22 cellular contexts compared by ENCODE assay signal in the genomic region with DNA sequence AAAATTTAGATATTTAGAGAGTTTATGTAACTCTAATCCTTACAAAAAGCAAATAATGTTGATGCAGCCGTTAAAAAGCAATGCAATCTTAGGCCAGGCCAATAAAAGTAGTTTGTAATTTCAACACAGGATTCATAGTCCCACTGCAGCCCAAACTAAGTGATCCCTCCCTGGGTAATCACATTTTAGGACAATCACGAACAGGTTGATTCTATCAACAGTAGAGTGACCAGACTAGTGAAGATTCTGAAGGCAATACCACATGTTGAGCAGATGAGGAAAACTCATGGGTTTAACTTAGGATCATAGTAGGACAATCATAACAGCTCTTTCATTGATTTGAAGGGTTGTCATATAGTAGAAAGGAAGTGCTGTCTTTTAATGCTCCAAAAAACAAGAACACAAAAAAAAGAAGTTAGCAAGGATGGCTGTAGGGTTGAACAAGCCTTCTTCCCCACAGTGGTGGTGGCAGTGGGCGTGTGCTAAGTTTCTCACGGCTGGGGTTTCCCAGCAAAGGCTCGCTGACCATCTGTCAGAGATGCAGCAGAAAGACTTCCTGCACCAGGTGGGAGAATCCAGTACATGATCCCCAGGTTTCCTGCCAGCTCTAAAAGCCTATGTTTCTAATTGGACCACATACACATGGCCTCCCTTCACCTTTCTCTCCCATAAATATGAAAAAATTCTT.
DNase-seq lines count a peak whose midpoint lies in the region; FAIRE-seq and TF ChIP-seq lines count a peak whose summit lies in the region.
"Had no signal": no experiment of that assay in that cellular context is flagged by ENCODE, and none has a peak within 500 bp of the region (broad histone marks: within the 10 kb centered on the region; RNA-seq: fewer than 3 reads in every experiment).

No MANE protein-coding gene starts in this region.

- no peak overlapping the region for H3K18ac ChIP-seq in mesendoderm (ENCODE audit: low read length)

- H3K4me2 ChIP-seq in mesendoderm (ENCODE audit: low read length), result no peak overlapping the region

- no peak overlapping the region for H3K56ac ChIP-seq in mesendoderm (ENCODE audit: low read length)

- no peak for TF ChIP-seq CTCF in esophagus muscularis mucosa (IDR thresholded peaks at IDR 0.05)

- H3K27ac ChIP-seq in mesendoderm (ENCODE audit: low read depth, low read length) (no peak overlapping the region), esophagus muscularis mucosa (replicated peaks in 1 of 4) (peak overlapping the region in 1 of 4 donors; percentile 20), small intestine (ENCODE audit: low read depth in 1 of 2, low read length in 1 of 2) (no peak overlapping the region)
- H3K27ac ChIP-seq: epithelial cell of prostate, right lobe of liver, testis had no signal

- TF ChIP-seq EP300 in esophagus muscularis mucosa (IDR thresholded peaks at IDR 0.05), result no peak

- H3K9ac ChIP-seq in mesendoderm (ENCODE audit: low read length), result no peak overlapping the region

- no peak overlapping the region for H3K23ac ChIP-seq in mesendoderm (ENCODE audit: low read length)

- H3K4me3 ChIP-seq in mesendoderm (ENCODE audit: low read length) (no peak overlapping the region), esophagus muscularis mucosa (no peak overlapping the region), small intestine (ENCODE audit: low read depth in 1 of 2, low read length in 2 of 2) (no peak overlapping the region)
- H3K4me3 ChIP-seq: right lobe of liver, testis had no signal

- no peak overlapping the region for H2BK15ac ChIP-seq in mesendoderm (replicated peaks; ENCODE audit: low read depth)

- H3K4me1 ChIP-seq in mesendoderm (ENCODE audit: control insufficient read depth, low read depth, low read length), result no peaks in the 10 kb centered on the region
- peaks cover 19 to 23% (median 21%) of the 10 kb centered on the region in 4 donors for H3K4me1 ChIP-seq in esophagus muscularis mucosa
- H3K4me1 ChIP-seq in small intestine (ENCODE audit: control insufficient read depth in 2 of 2, insufficient read depth in 1 of 2, low read depth in 1 of 2, low read length in 1 of 2), result no peaks in the 10 kb centered on the region
- H3K4me1 ChIP-seq: Caco-2, testis had no signal

- no peak overlapping the region for H2BK120ac ChIP-seq in mesendoderm (ENCODE audit: low read depth, low read length)

- intact Hi-C loops in esophagus muscularis mucosa (cut with DNase I), result no loop called here

- H2BK5ac ChIP-seq in mesendoderm (ENCODE audit: low read length), result no peak overlapping the region

- peak; percentile 13 for DNase-seq in EL
- peak; percentile 43 for DNase-seq in HCEC 1CT
- DNase-seq in RPMI7951 (ENCODE audit: low read depth), result peak; percentile 41
- peak; percentile 9 for DNase-seq in inferior parietal cortex (ENCODE audit: extremely low spot score)
- DNase-seq in mesendoderm, result no peak
- no peak for DNase-seq in esophagus muscularis mucosa (ENCODE audit: extremely low spot score)
- DNase-seq in small intestine, result no peak
- no peak for DNase-seq in foreskin melanocyte
- DNase-seq: activated CD4-positive, alpha-beta T cell treated with anti-CD3 and anti-CD28 coated beads for 4 hours; activated naive CD4-positive, alpha-beta T cell treated with anti-CD3 and anti-CD28 coated beads, Interleukin-2, amount 50 U/mL, for 16 hours; AML-193; Caco-2; dermis blood vessel endothelial cell; GF-D8; Karpas-422; NCI-H1436 treated with DMSO at 0.1 percent for 48 hours; NCI-H446 treated with DMSO at 0.1 percent for 48 hours; right lobe of liver; stimulated activated CD4-positive, alpha-beta T cell treated with anti-CD3 and anti-CD28 coated beads, Interleukin-2, amount 100 ng/mL, for 24 hours; testis had no signal

- no peak overlapping the region for H4K8ac ChIP-seq in mesendoderm (ENCODE audit: low read depth, low read length)

- no peak for TF ChIP-seq POLR2A in esophagus muscularis mucosa (IDR thresholded peaks at IDR 0.05; ENCODE audit: low read depth)

- no peaks in the 10 kb centered on the region for H3K79me1 ChIP-seq in mesendoderm (ENCODE audit: low read length)

- no peaks in the 10 kb centered on the region for H3K79me2 ChIP-seq in mesendoderm (ENCODE audit: control insufficient read depth, insufficient read depth, low read length)

- no CpG with 5 or more reads among the region's 5 CpGs for WGBS in mesendoderm (ENCODE audit: extremely low coverage, insufficient coverage, low lambda C conversion rate)
- WGBS in esophagus muscularis mucosa, result 75% methylated on average over 5 of the region's 5 CpGs
- WGBS in small intestine, 3 donors, result 46 to 57% (median 49%) methylated on average over 5 of the region's 5 CpGs

- no peak for FAIRE-seq in small intestine (lab: Jason Lieb, UNC)
- FAIRE-seq: keratinocyte had no signal

- H3K27me3 ChIP-seq in mesendoderm (ENCODE audit: insufficient read depth, low read length, poor library complexity), result no peaks in the 10 kb centered on the region
- no peaks in the 10 kb centered on the region for H3K27me3 ChIP-seq in esophagus muscularis mucosa
- no peaks in the 10 kb centered on the region for H3K27me3 ChIP-seq in small intestine (ENCODE audit: control insufficient read depth in 2 of 2, insufficient read depth in 2 of 2, low read length in 2 of 2)
- H3K27me3 ChIP-seq: right lobe of liver, testis had no signal

- H3K36me3 ChIP-seq in mesendoderm (ENCODE audit: control insufficient read depth, insufficient read depth, low read length) (no peaks in the 10 kb centered on the region), esophagus muscularis mucosa (no peaks in the 10 kb centered on the region), small intestine (ENCODE audit: control insufficient read depth in 2 of 2, insufficient read depth in 2 of 2, low read length in 2 of 2) (no peaks in the 10 kb centered on the region)
- H3K36me3 ChIP-seq: right lobe of liver had no signal

- H4K5ac ChIP-seq in mesendoderm (ENCODE audit: low read length), result no peak overlapping the region

- H3K9me3 ChIP-seq in esophagus muscularis mucosa, result no peaks in the 10 kb centered on the region
- H3K9me3 ChIP-seq in small intestine (ENCODE audit: control insufficient read depth, low read depth), result peaks cover 1% of the 10 kb centered on the region
- H3K9me3 ChIP-seq: Caco-2, right lobe of liver, testis had no signal

- no peak overlapping the region for H2AK5ac ChIP-seq in mesendoderm (ENCODE audit: low read length)

- no peak overlapping the region for H3K4ac ChIP-seq in mesendoderm (ENCODE audit: low read depth, low read length)

Comparison
In these comparisons a context has a peak if more than half of its experiments do, and no peak if none do; other contexts are left out.
1. DNase-seq: peak in EL (single experiment), HCEC 1CT (single experiment), RPMI7951 (single experiment) and inferior parietal cortex (single experiment); none in mesendoderm (single experiment), esophagus muscularis mucosa (single experiment), small intestine (single experiment) and foreskin melanocyte (single experiment).